In genomic region chr1:16014509-16015482, GRCh38 we compare ENCODE assay signal across 1 cellular context.
TF ChIP-seq lines count a peak whose summit lies in the region.

No MANE protein-coding gene starts in this region.

TF ChIP-seq in IMR-90, 13 proteins besides CTCF, POLR2A, EP300 and RAD21:
- no peak for TF ChIP-seq CEBPB (IDR thresholded peaks at IDR 0.05; ENCODE audit: low read depth, low read length)
- no peak for TF ChIP-seq SMC3 (IDR thresholded peaks at IDR 0.05; ENCODE audit: low read depth, low read length)
- TF ChIP-seq NFE2L2 (IDR thresholded peaks at IDR 0.05; ENCODE audit: low read depth, low read length) = no peak
- TF ChIP-seq USF2 (IDR thresholded peaks at IDR 0.05; ENCODE audit: low read depth, low read length) = peak; percentile 32; the same call in 1 of the 2 replicates
- TF ChIP-seq MAFK (IDR thresholded peaks at IDR 0.05; ENCODE audit: low read depth, low read length) = no peak
- no peak for TF ChIP-seq ELK1 (IDR thresholded peaks at IDR 0.05; ENCODE audit: borderline replicate concordance, low read depth, low read length)
